16 cellular contexts compared by ENCODE assay signal in the genomic region with DNA sequence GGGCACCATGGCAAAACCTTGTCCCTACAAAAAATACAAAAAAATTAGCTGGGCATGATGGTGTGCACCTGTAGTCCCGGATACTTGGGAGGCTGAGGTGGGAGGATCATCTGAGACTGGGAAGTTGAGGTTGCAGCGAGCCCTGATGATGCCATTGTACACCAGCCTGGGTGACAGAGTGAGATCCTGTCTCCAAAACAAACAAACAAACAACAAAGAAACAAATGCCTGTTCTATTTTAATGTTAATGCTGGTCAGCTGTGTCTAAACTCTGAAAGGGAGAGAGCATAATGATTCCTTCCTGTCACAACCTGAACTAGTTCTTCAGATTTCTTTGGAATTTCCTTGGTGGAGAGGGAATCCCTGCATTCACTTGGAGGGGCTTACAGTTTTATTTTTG.
DNase-seq lines count a peak whose midpoint lies in the region; ATAC-seq and TF ChIP-seq lines count a peak whose summit lies in the region.
"Had no signal": no experiment of that assay in that cellular context is flagged by ENCODE, and none has a peak within 500 bp of the region (broad histone marks: within the 10 kb centered on the region; RNA-seq: fewer than 3 reads in every experiment).

No MANE protein-coding gene starts in this region.

- ATAC-seq in lower lobe of right lung (no peak), HG03354 (IDR thresholded peaks at IDR 0.05; ENCODE audit: poor library complexity, severe bottlenecking, unreplicated experiment) (no peak)
- ATAC-seq: K562 had no signal

- no peak overlapping the region for H3K4me3 ChIP-seq in lower lobe of right lung
- H3K4me3 ChIP-seq: HAP-1, K562 had no signal

- DNase-seq in iPS DF 19.7 (ENCODE audit: low read depth, low spot score) (peak; percentile 72), nephron progenitor cell (no peak), cardiac septum (ENCODE audit: low spot score) (no peak), lower lobe of right lung (no peak)
- DNase-seq in stimulated activated naive CD4-positive, alpha-beta T cell treated with Interleukin-2 at 50 U/mL for 16 hours (lab: John Stamatoyannopoulos, UW), result no peak
- DNase-seq: C1 segment of cervical spinal cord; NCI-H1694; NCI-H2081 treated with DMSO at 0.1 percent for 48 hours; NCI-H510A; NCI-H748 treated with DMSO at 0.1 percent for 48 hours; NK-92 treated with Interleukin-12 subunit alpha and Interleukin-12 subunit beta, amount 100 ng/mL, for 24 hours; Right ventricle myocardium superior had no signal

- no peaks in the 10 kb centered on the region for H3K36me3 ChIP-seq in lower lobe of right lung
- H3K36me3 ChIP-seq: HAP-1 had no signal

- H3K9me3 Mint-ChIP-seq in nephron progenitor cell, result peaks cover 15% of the 10 kb centered on the region

- TF ChIP-seq CTCF in VCaP (conservative IDR thresholded peaks at IDR 0.05) (no peak), nephron progenitor cell (IDR thresholded peaks at IDR 0.05) (no peak), lower lobe of right lung (IDR thresholded peaks at IDR 0.05) (no peak)

- no peak overlapping the region for H3K4me3 Mint-ChIP-seq in nephron progenitor cell

- peaks cover 48% of the 10 kb centered on the region for H3K4me1 Mint-ChIP-seq in nephron progenitor cell

- intact Hi-C loops in cardiac septum (cut with DNase I), result loop anchor here (10.0 kb wide), 2 partner anchors 475 to 545 kb away; no protein-coding TSS in a partner anchor
- intact Hi-C loops in lower lobe of right lung (cut with DNase I), result no loop called here

- peaks cover 10% of the 10 kb centered on the region for H3K36me3 Mint-ChIP-seq in nephron progenitor cell (ENCODE audit: low read depth)

- H3K4me1 ChIP-seq in lower lobe of right lung, result peaks cover 21% of the 10 kb centered on the region

- no peaks in the 10 kb centered on the region for H3K27me3 ChIP-seq in lower lobe of right lung (ENCODE audit: low read depth)

- no peaks in the 10 kb centered on the region for H3K9me3 ChIP-seq in lower lobe of right lung
- H3K9me3 ChIP-seq: HAP-1 had no signal

- peak overlapping the region; percentile 62 for H3K27ac Mint-ChIP-seq in nephron progenitor cell

- H3K27ac ChIP-seq in VCaP (peak overlapping the region; percentile 49; the same call in 1 of the 2 replicates), lower lobe of right lung (no peak overlapping the region)

- H3K27me3 Mint-ChIP-seq in nephron progenitor cell (ENCODE audit: low read depth, poor library complexity), result peaks cover 6% of the 10 kb centered on the region
